Comparison of ENCODE assay signal across 25 cellular contexts in genomic region chr7:156994417-156994816, GRCh38. TPM values are rescaled to one million over a fixed set of nuclear protein-coding genes. Genes with fewer than 3 reads are reported as not detected.
"Had no signal": no experiment of that assay in that cellular context is flagged by ENCODE, and none has a peak within 500 bp of the region (broad histone marks: within the 10 kb centered on the region; RNA-seq: fewer than 3 reads in every experiment).

No MANE protein-coding gene starts in this region.

- H3K36me3 ChIP-seq: heart left ventricle, right atrium auricular region, sigmoid colon, thoracic aorta had no signal

- H3K9me3 ChIP-seq: right atrium auricular region, thoracic aorta had no signal

- H3K27ac Mint-ChIP-seq: naive thymus-derived CD4-positive, alpha-beta T cell; nephron progenitor cell; stimulated activated naive B cell treated with anti-CD40 and anti-IgM and Interleukin-4, amounts not matched to agents 10 μg/mL and 1 μg/mL and 100 μg/mL, for 72 hours; stimulated activated naive CD8-positive, alpha-beta T cell treated with anti-CD3 and anti-CD28 coated beads, Interleukin-15, amount 100 ng/mL, for 72 hours had no signal

- H3K4me3 ChIP-seq: heart left ventricle, right atrium auricular region, sigmoid colon, skin epidermis, thoracic aorta had no signal

- H3K27ac ChIP-seq: heart left ventricle, right atrium auricular region, sigmoid colon, skin epidermis, thoracic aorta had no signal

- ATAC-seq: esophagus mucosa; heart left ventricle; naive thymus-derived CD4-positive, alpha-beta T cell; stimulated activated naive B cell treated with anti-CD40 and anti-IgM and Interleukin-4, amounts not matched to agents 10 μg/mL and 1 μg/mL and 100 μg/mL, for 72 hours; stimulated activated naive CD8-positive, alpha-beta T cell treated with anti-CD3 and anti-CD28 coated beads, Interleukin-15, amount 100 ng/mL, for 72 hours had no signal

- DNase-seq: effector memory CD4-positive, alpha-beta T cell; heart left ventricle; hippocampal formation; kidney glomerular epithelial cell; mammary epithelial cell; naive thymus-derived CD4-positive, alpha-beta T cell; nephron progenitor cell; sigmoid colon; stimulated activated CD4-positive, alpha-beta T cell treated with anti-CD3 and anti-CD28 coated beads, Interleukin-2, amount 100 ng/mL, for 24 hours; stimulated activated CD4-positive, alpha-beta T cell treated with anti-CD3 and anti-CD28 coated beads, Interleukin-4, amount 100 ng/mL, for 4 hours; stimulated activated naive B cell treated with anti-CD40 and anti-IgM and Interleukin-4, amounts not matched to agents 10 μg/mL and 1 μg/mL and 100 μg/mL, for 72 hours; stimulated activated naive CD8-positive, alpha-beta T cell treated with anti-CD3 and anti-CD28 coated beads, Interleukin-15, amount 100 ng/mL, for 72 hours; substantia nigra; trophoblast cell had no signal

- H3K9me3 Mint-ChIP-seq: stimulated activated naive CD8-positive, alpha-beta T cell treated with anti-CD3 and anti-CD28 coated beads, Interleukin-15, amount 100 ng/mL, for 72 hours had no signal

RNA-seq across cellular contexts. Expression of gene MNX1, which starts 16.0 kb away (rescaled TPM):
- total RNA-seq: fibroblast of lung; frontal cortex; glomerular endothelial cell; heart left ventricle; mesenteric fat pad; mononuclear cell; naive thymus-derived CD4-positive, alpha-beta T cell; omental fat pad; right atrium auricular region; sigmoid colon; thoracic aorta; urinary bladder had no signal
- polyA plus RNA-seq: fibroblast of lung; heart left ventricle; naive thymus-derived CD4-positive, alpha-beta T cell; urinary bladder had no signal
